ENCODE assay signal across 9 cellular contexts in genomic region chr1:168112673-168113305, GRCh38. TPM values are rescaled to one million over a fixed set of nuclear protein-coding genes. Genes with fewer than 3 reads are reported as not detected.
DNase-seq lines count a peak whose midpoint lies in the region; ATAC-seq and TF ChIP-seq lines count a peak whose summit lies in the region.
"Had no signal": no experiment of that assay in that cellular context is flagged by ENCODE, and none has a peak within 500 bp of the region (broad histone marks: within the 10 kb centered on the region; RNA-seq: fewer than 3 reads in every experiment).

No MANE protein-coding gene starts in this region.

- H3K27me3 Mint-ChIP-seq in activated naive CD8-positive, alpha-beta T cell treated with anti-CD3 and anti-CD28 coated beads for 36 hours, result no peaks in the 10 kb centered on the region
- H3K27me3 Mint-ChIP-seq in endothelial cell (ENCODE audit: unreplicated experiment) (peaks cover 2% of the 10 kb centered on the region), immature natural killer cell (ENCODE audit: low read depth in 3 of 3) (peaks cover 0 to 3% (median 2%) of the 10 kb centered on the region in 3 donors)

- peak; percentile 9 to 99 (median 38) for DNase-seq in NCI-H1417 (lab: John Stamatoyannopoulos, UW)
- DNase-seq in NCI-H1417 treated with DMSO at 0.1 percent for 48 hours (lab: John Stamatoyannopoulos, UW), result no peak
- DNase-seq in NCI-H2196 (lab: John Stamatoyannopoulos, UW; ENCODE audit: unreplicated experiment), result peak; percentile 86
- DNase-seq in activated naive CD8-positive, alpha-beta T cell treated with anti-CD3 and anti-CD28 coated beads for 36 hours, result peak; percentile 73
- peak; percentile 69 for DNase-seq in mesenchymal stem cell
- DNase-seq in endothelial cell (ENCODE audit: low spot score), result no peak
- DNase-seq in immature natural killer cell, result no peak
- DNase-seq: left cardiac atrium had no signal

- 97% methylated on average over 6 of the region's 6 CpGs for whole genome bisulfite sequencing in mesenchymal stem cell

- no peak for TF ChIP-seq CTCF in endothelial cell (IDR thresholded peaks at IDR 0.05; ENCODE audit: unreplicated experiment)

- H3K36me3 Mint-ChIP-seq in activated naive CD8-positive, alpha-beta T cell treated with anti-CD3 and anti-CD28 coated beads for 36 hours, result peaks cover 1% of the 10 kb centered on the region
- peaks cover 13% of the 10 kb centered on the region for H3K36me3 Mint-ChIP-seq in endothelial cell (ENCODE audit: low read depth, unreplicated experiment)
- peaks cover 0 to 5% (median 0%) of the 10 kb centered on the region in 3 donors for H3K36me3 Mint-ChIP-seq in immature natural killer cell

- H2BK15ac ChIP-seq in mesenchymal stem cell (ENCODE audit: low read depth, poor library complexity, severe bottlenecking), result no peak overlapping the region

- no peak overlapping the region for H3K23ac ChIP-seq in mesenchymal stem cell (ENCODE audit: low read length in 2 of 2)

- peaks cover 15% of the 10 kb centered on the region for H3K4me1 Mint-ChIP-seq in activated naive CD8-positive, alpha-beta T cell treated with anti-CD3 and anti-CD28 coated beads for 36 hours
- no peaks in the 10 kb centered on the region for H3K4me1 Mint-ChIP-seq in endothelial cell (ENCODE audit: unreplicated experiment)
- H3K4me1 Mint-ChIP-seq in immature natural killer cell, result no peaks in the 10 kb centered on the region

- no peak overlapping the region for H3K4me3 Mint-ChIP-seq in activated naive CD8-positive, alpha-beta T cell treated with anti-CD3 and anti-CD28 coated beads for 36 hours
- H3K4me3 Mint-ChIP-seq in endothelial cell (ENCODE audit: unreplicated experiment) (no peak overlapping the region), immature natural killer cell (no peak overlapping the region)

- H2BK12ac ChIP-seq in mesenchymal stem cell (ENCODE audit: low read length in 2 of 2), result no peak overlapping the region

- H3K9ac ChIP-seq in mesenchymal stem cell (ENCODE audit: low read length), result no peak overlapping the region

- no peak overlapping the region for H2AK5ac ChIP-seq in mesenchymal stem cell (ENCODE audit: low read length, severe bottlenecking)

- H2BK120ac ChIP-seq in mesenchymal stem cell (ENCODE audit: low read depth, low read length), result no peak overlapping the region

- H4K91ac ChIP-seq in mesenchymal stem cell (ENCODE audit: low read length), result no peak overlapping the region

- H4K8ac ChIP-seq in mesenchymal stem cell (ENCODE audit: low read length), result peak overlapping the region; percentile 13

- peaks cover 37% of the 10 kb centered on the region for H3K79me1 ChIP-seq in mesenchymal stem cell (replicated peaks; ENCODE audit: low read length, poor library complexity, severe bottlenecking)

- peak overlapping the region; percentile 89 for H3K27ac ChIP-seq in mesenchymal stem cell (ENCODE audit: low read length, poor library complexity, severe bottlenecking)

- H3K18ac ChIP-seq in mesenchymal stem cell (ENCODE audit: low read depth in 1 of 2, low read length in 2 of 2), result peak overlapping the region; percentile 11 to 39

- H3K4me1 ChIP-seq in mesenchymal stem cell (ENCODE audit: control insufficient read depth, insufficient read depth, low read depth, low read length), result peaks cover 5% of the 10 kb centered on the region

- no peak for ATAC-seq in GM18520 (IDR thresholded peaks at IDR 0.05; ENCODE audit: unreplicated experiment)

- no peak overlapping the region for H3K4me3 ChIP-seq in mesenchymal stem cell (ENCODE audit: insufficient read depth in 1 of 2, low read depth in 1 of 2, low read length in 2 of 2)

- H3K4ac ChIP-seq in mesenchymal stem cell (ENCODE audit: low read depth in 1 of 2, low read length in 2 of 2), result peak overlapping the region in 1 of 2 experiments; percentile 2

- no peak overlapping the region for H2AFZ ChIP-seq in mesenchymal stem cell (ENCODE audit: low read depth, low read length)

- no peaks in the 10 kb centered on the region for H3K9me3 ChIP-seq in mesenchymal stem cell (ENCODE audit: control insufficient read depth, low read length)

- no peak overlapping the region for H3K14ac ChIP-seq in mesenchymal stem cell (ENCODE audit: low read length in 2 of 2)

- H3K27ac Mint-ChIP-seq in activated naive CD8-positive, alpha-beta T cell treated with anti-CD3 and anti-CD28 coated beads for 36 hours, result no peak overlapping the region
- H3K27ac Mint-ChIP-seq in endothelial cell (ENCODE audit: unreplicated experiment) (no peak overlapping the region), immature natural killer cell (no peak overlapping the region)

- no peaks in the 10 kb centered on the region for H3K9me3 Mint-ChIP-seq in activated naive CD8-positive, alpha-beta T cell treated with anti-CD3 and anti-CD28 coated beads for 36 hours
- no peaks in the 10 kb centered on the region for H3K9me3 Mint-ChIP-seq in endothelial cell (ENCODE audit: unreplicated experiment)
- no peaks in the 10 kb centered on the region for H3K9me3 Mint-ChIP-seq in immature natural killer cell

- H2BK5ac ChIP-seq in mesenchymal stem cell (ENCODE audit: low read depth, low read length, poor library complexity, severe bottlenecking), result no peak overlapping the region

- no peaks in the 10 kb centered on the region for H3K27me3 ChIP-seq in mesenchymal stem cell (ENCODE audit: control insufficient read depth in 1 of 2, insufficient read depth in 1 of 2, low read length in 2 of 2)

- H3K4me2 ChIP-seq in mesenchymal stem cell (ENCODE audit: low read length, poor library complexity, severe bottlenecking), result no peak overlapping the region

- peaks cover 0 to 3% of the 10 kb centered on the region in 2 experiments for H3K36me3 ChIP-seq in mesenchymal stem cell (ENCODE audit: control insufficient read depth in 1 of 2, insufficient read depth in 2 of 2, low read depth in 1 of 2, low read length in 2 of 2)

RNA-seq across cellular contexts. Expression of gene GPR161, which starts 23.9 kb away (rescaled TPM):
- under 1 TPM; 0.14 to 0.30 TPM for total RNA-seq in activated naive CD8-positive, alpha-beta T cell treated with anti-CD3 and anti-CD28 coated beads for 36 hours
- polyA plus RNA-seq in mesenchymal stem cell (2013, experiment 1 of 2), result 6.1 TPM
- 5.8 TPM for polyA plus RNA-seq in mesenchymal stem cell (2013, experiment 2 of 2)
- 40.9 TPM for total RNA-seq in endothelial cell (ENCODE audit: unreplicated experiment)
- polyA plus RNA-seq in immature natural killer cell, result not detected

Comparison
In these comparisons a context has a peak if more than half of its experiments do, and no peak if none do; other contexts are left out.
1. DNase-seq: peak in NCI-H1417 (3 of 3), NCI-H2196 (single experiment), activated naive CD8-positive, alpha-beta T cell treated with anti-CD3 and anti-CD28 coated beads for 36 hours (single experiment) and mesenchymal stem cell (single experiment); none in NCI-H1417 treated with DMSO at 0.1 percent for 48 hours (single experiment), endothelial cell (single experiment) and immature natural killer cell (0 of 3).
2. RNA of gene GPR161, which starts 23.9 kb away (total RNA-seq): 40.9 TPM in endothelial cell (single experiment); 0.14 to 0.30 TPM in activated naive CD8-positive, alpha-beta T cell treated with anti-CD3 and anti-CD28 coated beads for 36 hours; every median in the first group is over 10 times any median in the second.